ENCODE assay signal across 1 cellular context in the genomic region with DNA sequence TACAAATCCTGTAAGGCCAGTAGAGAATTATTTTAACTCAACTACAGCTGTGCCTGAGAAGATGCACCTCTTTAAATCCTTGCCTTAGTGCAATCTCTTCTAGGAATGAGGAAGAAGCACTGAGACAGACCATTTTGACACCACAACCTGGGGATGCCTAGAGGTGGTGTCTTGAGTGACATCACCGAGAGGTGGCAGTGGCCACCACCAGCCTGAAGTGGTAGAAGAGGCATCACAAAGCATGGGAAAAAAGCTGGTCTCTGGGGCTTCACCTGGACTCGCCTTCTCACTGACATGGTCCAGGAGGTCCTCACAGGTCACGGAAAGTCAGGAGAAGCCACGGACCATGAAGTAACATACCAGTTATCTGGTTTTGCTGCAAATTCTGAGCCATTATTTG.
TF ChIP-seq lines count a peak whose summit lies in the region.

No MANE protein-coding gene starts in this region.

TF ChIP-seq in HepG2, 621 proteins besides CTCF, POLR2A, EP300 and RAD21 (continued from another document):
- TF ChIP-seq, protein P1, sequence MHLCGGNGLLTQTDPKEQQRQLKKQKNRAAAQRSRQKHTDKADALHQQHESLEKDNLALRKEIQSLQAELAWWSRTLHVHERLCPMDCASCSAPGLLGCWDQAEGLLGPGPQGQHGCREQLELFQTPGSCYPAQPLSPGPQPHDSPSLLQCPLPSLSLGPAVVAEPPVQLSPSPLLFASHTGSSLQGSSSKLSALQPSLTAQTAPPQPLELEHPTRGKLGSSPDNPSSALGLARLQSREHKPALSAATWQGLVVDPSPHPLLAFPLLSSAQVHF (CRISPR knock-in tag; IDR thresholded peaks at IDR 0.05), result no peak
- TF ChIP-seq, protein P2, sequence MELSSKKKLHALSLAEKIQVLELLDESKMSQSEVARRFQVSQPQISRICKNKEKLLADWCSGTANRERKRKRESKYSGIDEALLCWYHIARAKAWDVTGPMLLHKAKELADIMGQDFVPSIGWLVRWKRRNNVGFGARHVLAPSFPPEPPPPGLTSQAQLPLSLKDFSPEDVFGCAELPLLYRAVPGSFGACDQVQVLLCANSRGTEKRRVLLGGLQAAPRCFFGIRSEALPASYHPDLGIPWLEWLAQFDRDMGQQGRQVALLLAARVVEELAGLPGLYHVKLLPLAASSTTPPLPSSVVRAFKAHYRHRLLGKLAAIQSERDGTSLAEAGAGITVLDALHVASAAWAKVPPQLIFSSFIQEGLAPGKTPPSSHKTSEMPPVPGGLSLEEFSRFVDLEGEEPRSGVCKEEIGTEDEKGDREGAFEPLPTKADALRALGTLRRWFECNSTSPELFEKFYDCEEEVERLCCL (CRISPR knock-in tag; IDR thresholded peaks at IDR 0.05; ENCODE audit: borderline replicate concordance), result no peak
- TF ChIP-seq TOE1 (CRISPR knock-in tag; IDR thresholded peaks at IDR 0.05), result no peak
- no peak for TF ChIP-seq ZBTB21 (CRISPR knock-in tag; IDR thresholded peaks at IDR 0.05)
- TF ChIP-seq, protein P3, sequence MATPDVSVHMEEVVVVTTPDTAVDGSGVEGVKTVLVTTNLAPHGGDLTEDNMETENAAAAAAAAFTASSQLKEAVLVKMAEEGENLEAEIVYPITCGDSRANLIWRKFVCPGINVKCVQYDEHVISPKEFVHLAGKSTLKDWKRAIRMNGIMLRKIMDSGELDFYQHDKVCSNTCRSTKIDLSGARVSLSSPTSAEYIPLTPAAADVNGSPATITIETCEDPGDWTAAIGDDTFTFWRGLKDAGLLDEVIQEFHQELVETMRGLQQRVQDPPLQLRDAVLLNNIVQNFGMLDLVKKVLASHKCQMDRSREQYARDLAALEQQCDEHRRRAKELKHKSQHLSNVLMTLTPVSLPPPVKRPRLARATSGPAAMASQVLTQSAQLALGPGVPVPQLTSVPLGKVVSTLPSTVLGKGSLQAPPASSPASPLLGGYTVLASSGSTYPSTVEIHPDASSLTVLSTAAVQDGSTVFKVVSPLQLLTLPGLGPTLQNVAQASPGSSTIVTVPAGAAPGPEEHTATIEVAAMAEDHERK (CRISPR knock-in tag; IDR thresholded peaks at IDR 0.05; ENCODE audit: low read depth), result no peak
- TF ChIP-seq, protein P4, sequence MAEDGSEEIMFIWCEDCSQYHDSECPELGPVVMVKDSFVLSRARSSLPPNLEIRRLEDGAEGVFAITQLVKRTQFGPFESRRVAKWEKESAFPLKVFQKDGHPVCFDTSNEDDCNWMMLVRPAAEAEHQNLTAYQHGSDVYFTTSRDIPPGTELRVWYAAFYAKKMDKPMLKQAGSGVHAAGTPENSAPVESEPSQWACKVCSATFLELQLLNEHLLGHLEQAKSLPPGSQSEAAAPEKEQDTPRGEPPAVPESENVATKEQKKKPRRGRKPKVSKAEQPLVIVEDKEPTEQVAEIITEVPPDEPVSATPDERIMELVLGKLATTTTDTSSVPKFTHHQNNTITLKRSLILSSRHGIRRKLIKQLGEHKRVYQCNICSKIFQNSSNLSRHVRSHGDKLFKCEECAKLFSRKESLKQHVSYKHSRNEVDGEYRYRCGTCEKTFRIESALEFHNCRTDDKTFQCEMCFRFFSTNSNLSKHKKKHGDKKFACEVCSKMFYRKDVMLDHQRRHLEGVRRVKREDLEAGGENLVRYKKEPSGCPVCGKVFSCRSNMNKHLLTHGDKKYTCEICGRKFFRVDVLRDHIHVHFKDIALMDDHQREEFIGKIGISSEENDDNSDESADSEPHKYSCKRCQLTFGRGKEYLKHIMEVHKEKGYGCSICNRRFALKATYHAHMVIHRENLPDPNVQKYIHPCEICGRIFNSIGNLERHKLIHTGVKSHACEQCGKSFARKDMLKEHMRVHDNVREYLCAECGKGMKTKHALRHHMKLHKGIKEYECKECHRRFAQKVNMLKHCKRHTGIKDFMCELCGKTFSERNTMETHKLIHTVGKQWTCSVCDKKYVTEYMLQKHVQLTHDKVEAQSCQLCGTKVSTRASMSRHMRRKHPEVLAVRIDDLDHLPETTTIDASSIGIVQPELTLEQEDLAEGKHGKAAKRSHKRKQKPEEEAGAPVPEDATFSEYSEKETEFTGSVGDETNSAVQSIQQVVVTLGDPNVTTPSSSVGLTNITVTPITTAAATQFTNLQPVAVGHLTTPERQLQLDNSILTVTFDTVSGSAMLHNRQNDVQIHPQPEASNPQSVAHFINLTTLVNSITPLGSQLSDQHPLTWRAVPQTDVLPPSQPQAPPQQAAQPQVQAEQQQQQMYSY (CRISPR knock-in tag; IDR thresholded peaks at IDR 0.05), result no peak
- TF ChIP-seq PTBP1 (IDR thresholded peaks at IDR 0.05; ENCODE audit: low read depth, low read length, poor library complexity, severe bottlenecking), result no peak
- no peak for TF ChIP-seq PHF21A (CRISPR knock-in tag; IDR thresholded peaks at IDR 0.05)
- no peak for TF ChIP-seq ZSCAN21 (CRISPR knock-in tag; IDR thresholded peaks at IDR 0.05; ENCODE audit: borderline replicate concordance)
